In the genomic region with DNA sequence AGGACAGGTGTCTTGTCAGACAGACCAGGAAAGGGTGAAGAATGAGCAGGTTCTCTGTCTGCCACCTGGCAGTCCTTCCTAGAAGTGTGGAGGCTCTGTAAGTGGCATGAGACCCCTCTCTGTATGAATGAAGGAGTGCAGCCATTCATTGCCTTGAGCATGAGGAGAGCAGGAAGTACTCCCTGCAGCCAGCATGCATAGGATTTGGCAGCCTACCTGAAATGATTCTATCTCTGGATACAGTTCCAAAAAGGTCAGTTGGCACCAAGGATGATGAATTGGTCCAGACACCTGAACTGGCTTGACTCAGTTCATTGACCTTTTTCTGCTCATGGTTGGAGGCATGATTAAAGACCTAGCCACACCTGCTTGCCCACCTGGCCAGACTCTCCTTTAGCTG, we compare ENCODE assay signal across 21 cellular contexts.
"Had no signal": no experiment of that assay in that cellular context is flagged by ENCODE, and none has a peak within 500 bp of the region (broad histone marks: within the 10 kb centered on the region; RNA-seq: fewer than 3 reads in every experiment).

No MANE protein-coding gene starts in this region.

- H3K4me3 Mint-ChIP-seq: activated CD4-positive, alpha-beta T cell treated with anti-CD3 and anti-CD28 coated beads, Interleukin-2, amount 10 ng/mL, durations not matched to agents 7 days and 5 days; endodermal cell; neural progenitor cell had no signal

- ATAC-seq: heart left ventricle, left colon, mucosa of descending colon, sciatic nerve, upper lobe of right lung had no signal

- H3K4me1 Mint-ChIP-seq: endodermal cell, neural progenitor cell had no signal

- DNase-seq: activated CD4-positive, alpha-beta T cell treated with anti-CD3 and anti-CD28 coated beads, Interleukin-2, amount 10 ng/mL, durations not matched to agents 7 days and 5 days; activated CD8-positive, alpha-beta memory T cell treated with anti-CD3 and anti-CD28 coated beads for 24 hours; activated CD8-positive, alpha-beta memory T cell treated with anti-CD3 and anti-CD28 coated beads, Interleukin-2, amount 50 U/mL, for 4 hours; activated effector memory CD4-positive, alpha-beta T cell treated with anti-CD3 and anti-CD28 coated beads, Interleukin-2, amount 50 U/mL, for 16 hours; activated naive CD4-positive, alpha-beta T cell treated with anti-CD3 and anti-CD28 coated beads, Interleukin-2, amount 50 U/mL, for 16 hours; adrenal gland; brain microvascular endothelial cell; colonic mucosa; endodermal cell; heart left ventricle; left colon; mesenchymal stem cell; mucosa of descending colon; SK-N-SH; small intestine; stimulated activated CD4-positive, alpha-beta T cell treated with anti-CD3 and anti-CD28 coated beads, Interleukin-2, amount 100 ng/mL, for 24 hours; stimulated activated naive CD4-positive, alpha-beta T cell; thyroid gland; upper lobe of right lung had no signal

- H3K27ac Mint-ChIP-seq: activated CD4-positive, alpha-beta T cell treated with anti-CD3 and anti-CD28 coated beads, Interleukin-2, amount 10 ng/mL, durations not matched to agents 7 days and 5 days; endodermal cell; neural progenitor cell had no signal

- H3K9me3 Mint-ChIP-seq: activated CD4-positive, alpha-beta T cell treated with anti-CD3 and anti-CD28 coated beads, Interleukin-2, amount 10 ng/mL, durations not matched to agents 7 days and 5 days; endodermal cell; neural progenitor cell had no signal

- H3K27me3 Mint-ChIP-seq: activated CD4-positive, alpha-beta T cell treated with anti-CD3 and anti-CD28 coated beads, Interleukin-2, amount 10 ng/mL, durations not matched to agents 7 days and 5 days had no signal

- H3K36me3 Mint-ChIP-seq: neural progenitor cell had no signal
